1 cellular context compared by ENCODE assay signal in the genomic region with DNA sequence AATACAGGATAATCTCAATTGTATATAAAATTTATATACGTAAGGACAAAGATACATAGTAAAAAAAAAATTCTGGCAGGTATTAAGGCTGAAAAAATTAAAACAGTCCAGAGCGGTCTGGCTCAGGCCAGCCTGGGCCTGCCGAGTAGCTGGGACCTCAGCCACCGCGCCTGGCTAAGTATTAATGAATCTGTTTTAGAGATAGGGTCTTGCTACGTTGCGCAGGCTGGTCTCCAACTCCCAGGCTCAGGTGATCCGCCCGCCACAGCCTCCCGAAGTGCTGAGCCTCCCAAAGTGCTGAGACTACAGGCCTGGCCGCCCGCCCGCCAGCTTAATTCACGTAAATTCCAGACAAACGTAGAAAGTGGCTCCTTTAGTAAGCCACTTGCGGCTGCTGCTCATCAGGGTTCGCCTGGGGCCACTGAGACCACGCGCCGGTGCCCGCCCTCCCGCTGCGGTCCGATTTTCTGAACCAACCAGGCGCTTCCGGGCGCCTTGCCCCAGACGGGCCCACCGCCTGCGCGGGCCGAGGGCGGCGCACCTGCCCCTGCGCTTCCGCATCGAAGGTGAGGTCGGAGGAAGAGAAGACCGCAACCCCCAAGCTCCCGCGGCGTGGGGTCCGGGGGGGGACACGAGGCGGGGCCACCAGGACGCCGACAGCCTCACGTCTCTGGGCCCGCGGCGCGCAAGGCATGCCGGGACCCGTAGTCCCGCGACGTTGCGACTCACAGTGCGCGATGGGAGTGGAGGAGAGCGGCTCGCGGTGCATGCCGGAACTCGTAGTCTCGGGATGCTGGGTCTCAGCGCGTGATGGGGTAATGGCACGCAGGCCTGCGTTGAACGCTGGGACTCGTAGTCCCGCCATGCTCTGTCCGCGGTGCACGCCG.
TF ChIP-seq lines count a peak whose summit lies in the region.

No MANE protein-coding gene starts in this region.

TF ChIP-seq in HepG2, 621 proteins besides CTCF, POLR2A, EP300 and RAD21 (continued from another document and continues in another):
- TF ChIP-seq, protein P1, sequence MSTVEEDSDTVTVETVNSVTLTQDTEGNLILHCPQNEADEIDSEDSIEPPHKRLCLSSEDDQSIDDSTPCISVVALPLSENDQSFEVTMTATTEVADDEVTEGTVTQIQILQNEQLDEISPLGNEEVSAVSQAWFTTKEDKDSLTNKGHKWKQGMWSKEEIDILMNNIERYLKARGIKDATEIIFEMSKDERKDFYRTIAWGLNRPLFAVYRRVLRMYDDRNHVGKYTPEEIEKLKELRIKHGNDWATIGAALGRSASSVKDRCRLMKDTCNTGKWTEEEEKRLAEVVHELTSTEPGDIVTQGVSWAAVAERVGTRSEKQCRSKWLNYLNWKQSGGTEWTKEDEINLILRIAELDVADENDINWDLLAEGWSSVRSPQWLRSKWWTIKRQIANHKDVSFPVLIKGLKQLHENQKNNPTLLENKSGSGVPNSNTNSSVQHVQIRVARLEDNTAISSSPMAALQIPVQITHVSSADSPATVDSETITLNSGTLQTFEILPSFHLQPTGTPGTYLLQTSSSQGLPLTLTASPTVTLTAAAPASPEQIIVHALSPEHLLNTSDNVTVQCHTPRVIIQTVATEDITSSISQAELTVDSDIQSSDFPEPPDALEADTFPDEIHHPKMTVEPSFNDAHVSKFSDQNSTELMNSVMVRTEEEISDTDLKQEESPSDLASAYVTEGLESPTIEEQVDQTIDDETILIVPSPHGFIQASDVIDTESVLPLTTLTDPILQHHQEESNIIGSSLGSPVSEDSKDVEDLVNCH (CRISPR knock-in tag; IDR thresholded peaks at IDR 0.05): no peak
- TF ChIP-seq ZNF761 (CRISPR knock-in tag; conservative IDR thresholded peaks at IDR 0.05) (peak; percentile 76; the same call in 1 of the 2 replicates), CENPT (CRISPR knock-in tag; IDR thresholded peaks at IDR 0.05; ENCODE audit: low read depth) (no peak; the same call in 1 of the 2 replicates), IRX3 (CRISPR knock-in tag; IDR thresholded peaks at IDR 0.05; ENCODE audit: borderline replicate concordance, low read depth) (0 out of 2 replicates have a peak, but pooled peaks have one; percentile 46), STAT5B (CRISPR knock-in tag; IDR thresholded peaks at IDR 0.05) (no peak), ZNF720 (CRISPR knock-in tag; IDR thresholded peaks at IDR 0.05) (no peak), POGZ (CRISPR knock-in tag; IDR thresholded peaks at IDR 0.05) (peak; percentile 76), ZNF556 (CRISPR knock-in tag; IDR thresholded peaks at IDR 0.05; ENCODE audit: borderline replicate concordance) (peak; percentile 83; the same call in 1 of the 2 replicates), NCOA5 (CRISPR knock-in tag; IDR thresholded peaks at IDR 0.05) (no peak), TBX2 (CRISPR knock-in tag; IDR thresholded peaks at IDR 0.05; ENCODE audit: borderline replicate concordance) (peak; percentile 91), FOXC1 (CRISPR knock-in tag; IDR thresholded peaks at IDR 0.05; ENCODE audit: borderline replicate concordance) (peak; percentile 33; the same call in 1 of the 2 replicates), FOXA3 (CRISPR knock-in tag; IDR thresholded peaks at IDR 0.05) (no peak; the same call in none of the 2 replicates), FOXJ3 (CRISPR knock-in tag; IDR thresholded peaks at IDR 0.05; ENCODE audit: borderline replicate concordance) (peak; percentile 44; the same call in 1 of the 2 replicates), PAWR (CRISPR knock-in tag; IDR thresholded peaks at IDR 0.05; ENCODE audit: borderline replicate concordance) (no peak), ZNF775 (CRISPR knock-in tag; IDR thresholded peaks at IDR 0.05; ENCODE audit: borderline replicate concordance) (no peak), ZNF432 (CRISPR knock-in tag; IDR thresholded peaks at IDR 0.05; ENCODE audit: borderline replicate concordance) (no peak), ZNF780A (CRISPR knock-in tag; IDR thresholded peaks at IDR 0.05) (peak; percentile 82; the same call in 1 of the 2 replicates), ZFP36L1 (CRISPR knock-in tag; IDR thresholded peaks at IDR 0.05) (peak; percentile 86), ZSCAN20 (CRISPR knock-in tag; IDR thresholded peaks at IDR 0.05; ENCODE audit: borderline replicate concordance) (no peak), ZSCAN12 (CRISPR knock-in tag; IDR thresholded peaks at IDR 0.05) (peak; percentile 86; the same call in 1 of the 2 replicates), ELF3 (CRISPR knock-in tag; IDR thresholded peaks at IDR 0.05) (peak; percentile 90), HNRNPLL (IDR thresholded peaks at IDR 0.05; ENCODE audit: low read depth, low read length, poor library complexity, severe bottlenecking) (peak; percentile 95), PAX8 (CRISPR knock-in tag; IDR thresholded peaks at IDR 0.05; ENCODE audit: borderline replicate concordance) (no peak), JARID2 (CRISPR knock-in tag; IDR thresholded peaks at IDR 0.05; ENCODE audit: insufficient replicate concordance) (peak; percentile 46), HOXA7 (CRISPR knock-in tag; IDR thresholded peaks at IDR 0.05) (no peak), ZNF782 (CRISPR knock-in tag; IDR thresholded peaks at IDR 0.05; ENCODE audit: borderline replicate concordance) (peak; percentile 62; the same call in 1 of the 2 replicates), NRL (CRISPR knock-in tag; IDR thresholded peaks at IDR 0.05; ENCODE audit: borderline replicate concordance) (peak; percentile 94), MBNL3 (CRISPR knock-in tag; conservative IDR thresholded peaks at IDR 0.05) (no peak), KLF6 (CRISPR knock-in tag; IDR thresholded peaks at IDR 0.05) (peak; percentile 62), MXD4 (CRISPR knock-in tag; IDR thresholded peaks at IDR 0.05) (peak; percentile 79), KMT2B (CRISPR knock-in tag; IDR thresholded peaks at IDR 0.05) (peak; percentile 89; the same call in 1 of the 2 replicates), ZNF777 (CRISPR knock-in tag; IDR thresholded peaks at IDR 0.05) (peak; percentile 92)
- TF ChIP-seq, protein P2, sequence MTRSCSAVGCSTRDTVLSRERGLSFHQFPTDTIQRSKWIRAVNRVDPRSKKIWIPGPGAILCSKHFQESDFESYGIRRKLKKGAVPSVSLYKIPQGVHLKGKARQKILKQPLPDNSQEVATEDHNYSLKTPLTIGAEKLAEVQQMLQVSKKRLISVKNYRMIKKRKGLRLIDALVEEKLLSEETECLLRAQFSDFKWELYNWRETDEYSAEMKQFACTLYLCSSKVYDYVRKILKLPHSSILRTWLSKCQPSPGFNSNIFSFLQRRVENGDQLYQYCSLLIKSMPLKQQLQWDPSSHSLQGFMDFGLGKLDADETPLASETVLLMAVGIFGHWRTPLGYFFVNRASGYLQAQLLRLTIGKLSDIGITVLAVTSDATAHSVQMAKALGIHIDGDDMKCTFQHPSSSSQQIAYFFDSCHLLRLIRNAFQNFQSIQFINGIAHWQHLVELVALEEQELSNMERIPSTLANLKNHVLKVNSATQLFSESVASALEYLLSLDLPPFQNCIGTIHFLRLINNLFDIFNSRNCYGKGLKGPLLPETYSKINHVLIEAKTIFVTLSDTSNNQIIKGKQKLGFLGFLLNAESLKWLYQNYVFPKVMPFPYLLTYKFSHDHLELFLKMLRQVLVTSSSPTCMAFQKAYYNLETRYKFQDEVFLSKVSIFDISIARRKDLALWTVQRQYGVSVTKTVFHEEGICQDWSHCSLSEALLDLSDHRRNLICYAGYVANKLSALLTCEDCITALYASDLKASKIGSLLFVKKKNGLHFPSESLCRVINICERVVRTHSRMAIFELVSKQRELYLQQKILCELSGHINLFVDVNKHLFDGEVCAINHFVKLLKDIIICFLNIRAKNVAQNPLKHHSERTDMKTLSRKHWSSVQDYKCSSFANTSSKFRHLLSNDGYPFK (CRISPR knock-in tag; IDR thresholded peaks at IDR 0.05; ENCODE audit: borderline replicate concordance): peak; percentile 81; the same call in 1 of the 2 replicates
- TF ChIP-seq, protein P3, sequence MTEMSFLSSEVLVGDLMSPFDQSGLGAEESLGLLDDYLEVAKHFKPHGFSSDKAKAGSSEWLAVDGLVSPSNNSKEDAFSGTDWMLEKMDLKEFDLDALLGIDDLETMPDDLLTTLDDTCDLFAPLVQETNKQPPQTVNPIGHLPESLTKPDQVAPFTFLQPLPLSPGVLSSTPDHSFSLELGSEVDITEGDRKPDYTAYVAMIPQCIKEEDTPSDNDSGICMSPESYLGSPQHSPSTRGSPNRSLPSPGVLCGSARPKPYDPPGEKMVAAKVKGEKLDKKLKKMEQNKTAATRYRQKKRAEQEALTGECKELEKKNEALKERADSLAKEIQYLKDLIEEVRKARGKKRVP (CRISPR knock-in tag; IDR thresholded peaks at IDR 0.05): peak in 1 of 2 experiments; percentile 67; a peak in 2 of 4 replicates
- TF ChIP-seq, protein P4, sequence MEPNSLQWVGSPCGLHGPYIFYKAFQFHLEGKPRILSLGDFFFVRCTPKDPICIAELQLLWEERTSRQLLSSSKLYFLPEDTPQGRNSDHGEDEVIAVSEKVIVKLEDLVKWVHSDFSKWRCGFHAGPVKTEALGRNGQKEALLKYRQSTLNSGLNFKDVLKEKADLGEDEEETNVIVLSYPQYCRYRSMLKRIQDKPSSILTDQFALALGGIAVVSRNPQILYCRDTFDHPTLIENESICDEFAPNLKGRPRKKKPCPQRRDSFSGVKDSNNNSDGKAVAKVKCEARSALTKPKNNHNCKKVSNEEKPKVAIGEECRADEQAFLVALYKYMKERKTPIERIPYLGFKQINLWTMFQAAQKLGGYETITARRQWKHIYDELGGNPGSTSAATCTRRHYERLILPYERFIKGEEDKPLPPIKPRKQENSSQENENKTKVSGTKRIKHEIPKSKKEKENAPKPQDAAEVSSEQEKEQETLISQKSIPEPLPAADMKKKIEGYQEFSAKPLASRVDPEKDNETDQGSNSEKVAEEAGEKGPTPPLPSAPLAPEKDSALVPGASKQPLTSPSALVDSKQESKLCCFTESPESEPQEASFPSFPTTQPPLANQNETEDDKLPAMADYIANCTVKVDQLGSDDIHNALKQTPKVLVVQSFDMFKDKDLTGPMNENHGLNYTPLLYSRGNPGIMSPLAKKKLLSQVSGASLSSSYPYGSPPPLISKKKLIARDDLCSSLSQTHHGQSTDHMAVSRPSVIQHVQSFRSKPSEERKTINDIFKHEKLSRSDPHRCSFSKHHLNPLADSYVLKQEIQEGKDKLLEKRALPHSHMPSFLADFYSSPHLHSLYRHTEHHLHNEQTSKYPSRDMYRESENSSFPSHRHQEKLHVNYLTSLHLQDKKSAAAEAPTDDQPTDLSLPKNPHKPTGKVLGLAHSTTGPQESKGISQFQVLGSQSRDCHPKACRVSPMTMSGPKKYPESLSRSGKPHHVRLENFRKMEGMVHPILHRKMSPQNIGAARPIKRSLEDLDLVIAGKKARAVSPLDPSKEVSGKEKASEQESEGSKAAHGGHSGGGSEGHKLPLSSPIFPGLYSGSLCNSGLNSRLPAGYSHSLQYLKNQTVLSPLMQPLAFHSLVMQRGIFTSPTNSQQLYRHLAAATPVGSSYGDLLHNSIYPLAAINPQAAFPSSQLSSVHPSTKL (CRISPR knock-in tag; IDR thresholded peaks at IDR 0.05): peak; percentile 83
- TF ChIP-seq, protein P5, sequence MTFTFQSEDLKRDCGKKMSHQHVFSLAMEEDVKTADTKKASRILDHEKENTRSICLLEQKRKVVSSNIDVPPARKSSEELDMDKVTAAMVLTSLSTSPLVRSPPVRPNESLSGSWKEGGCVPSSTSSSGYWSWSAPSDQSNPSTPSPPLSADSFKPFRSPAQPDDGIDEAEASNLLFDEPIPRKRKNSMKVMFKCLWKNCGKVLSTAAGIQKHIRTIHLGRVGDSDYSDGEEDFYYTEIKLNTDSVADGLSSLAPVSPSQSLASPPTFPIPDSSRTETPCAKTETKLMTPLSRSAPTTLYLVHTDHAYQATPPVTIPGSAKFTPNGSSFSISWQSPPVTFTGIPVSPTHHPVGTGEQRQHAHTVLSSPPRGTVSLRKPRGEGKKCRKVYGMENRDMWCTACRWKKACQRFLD (CRISPR knock-in tag; IDR thresholded peaks at IDR 0.05; ENCODE audit: borderline replicate concordance): peak; percentile 66; the same call in 1 of the 2 replicates
- TF ChIP-seq, protein P6, sequence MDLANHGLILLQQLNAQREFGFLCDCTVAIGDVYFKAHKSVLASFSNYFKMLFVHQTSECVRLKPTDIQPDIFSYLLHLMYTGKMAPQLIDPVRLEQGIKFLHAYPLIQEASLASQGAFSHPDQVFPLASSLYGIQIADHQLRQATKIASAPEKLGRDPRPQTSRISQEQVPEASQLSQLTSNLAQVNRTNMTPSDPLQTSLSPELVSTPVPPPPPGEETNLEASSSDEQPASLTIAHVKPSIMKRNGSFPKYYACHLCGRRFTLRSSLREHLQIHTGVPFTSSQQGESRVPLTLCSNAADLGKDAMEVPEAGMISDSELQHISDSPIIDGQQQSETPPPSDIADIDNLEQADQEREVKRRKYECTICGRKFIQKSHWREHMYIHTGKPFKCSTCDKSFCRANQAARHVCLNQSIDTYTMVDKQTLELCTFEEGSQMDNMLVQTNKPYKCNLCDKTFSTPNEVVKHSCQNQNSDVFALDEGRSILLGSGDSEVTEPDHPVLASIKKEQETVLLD (CRISPR knock-in tag; IDR thresholded peaks at IDR 0.05; ENCODE audit: low read depth): peak; percentile 96
- TF ChIP-seq, protein P7, sequence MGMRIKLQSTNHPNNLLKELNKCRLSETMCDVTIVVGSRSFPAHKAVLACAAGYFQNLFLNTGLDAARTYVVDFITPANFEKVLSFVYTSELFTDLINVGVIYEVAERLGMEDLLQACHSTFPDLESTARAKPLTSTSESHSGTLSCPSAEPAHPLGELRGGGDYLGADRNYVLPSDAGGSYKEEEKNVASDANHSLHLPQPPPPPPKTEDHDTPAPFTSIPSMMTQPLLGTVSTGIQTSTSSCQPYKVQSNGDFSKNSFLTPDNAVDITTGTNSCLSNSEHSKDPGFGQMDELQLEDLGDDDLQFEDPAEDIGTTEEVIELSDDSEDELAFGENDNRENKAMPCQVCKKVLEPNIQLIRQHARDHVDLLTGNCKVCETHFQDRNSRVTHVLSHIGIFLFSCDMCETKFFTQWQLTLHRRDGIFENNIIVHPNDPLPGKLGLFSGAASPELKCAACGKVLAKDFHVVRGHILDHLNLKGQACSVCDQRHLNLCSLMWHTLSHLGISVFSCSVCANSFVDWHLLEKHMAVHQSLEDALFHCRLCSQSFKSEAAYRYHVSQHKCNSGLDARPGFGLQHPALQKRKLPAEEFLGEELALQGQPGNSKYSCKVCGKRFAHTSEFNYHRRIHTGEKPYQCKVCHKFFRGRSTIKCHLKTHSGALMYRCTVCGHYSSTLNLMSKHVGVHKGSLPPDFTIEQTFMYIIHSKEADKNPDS (CRISPR knock-in tag; IDR thresholded peaks at IDR 0.05): no peak; the same call in 1 of the 2 replicates
